In genomic region chr5:66769839-66770617, GRCh38 we compare ENCODE assay signal across 7 cellular contexts.
DNase-seq lines count a peak whose midpoint lies in the region; ATAC-seq and TF ChIP-seq lines count a peak whose summit lies in the region.

No MANE protein-coding gene starts in this region.

- H3K14ac ChIP-seq in neuronal stem cell (ENCODE audit: low read length) = no peak overlapping the region

- no peak overlapping the region for H2AFZ ChIP-seq in neuronal stem cell (ENCODE audit: low read length)

- no peak overlapping the region for H4K8ac ChIP-seq in neuronal stem cell (ENCODE audit: low read depth, low read length)

- H3K4me3 ChIP-seq in neuronal stem cell (ENCODE audit: low read length in 2 of 2) = no peak overlapping the region
- H3K4me3 ChIP-seq in body of pancreas = no peak overlapping the region

- ATAC-seq in body of pancreas = no peak

- no peak overlapping the region for H3K4ac ChIP-seq in neuronal stem cell (ENCODE audit: low read length)

- H3K9ac ChIP-seq in neuronal stem cell (ENCODE audit: low read depth, low read length, poor library complexity) = no peak overlapping the region

- H3K9me3 ChIP-seq in neuronal stem cell (replicated peaks in 1 of 2; ENCODE audit: control insufficient read depth in 2 of 2, insufficient read depth in 1 of 2, low read depth in 1 of 2, low read length in 2 of 2) (no peaks in the 10 kb centered on the region), body of pancreas (no peaks in the 10 kb centered on the region)

- WGBS in neuronal stem cell (ENCODE audit: extremely low coverage in 2 of 2, insufficient read length in 2 of 2, insufficient replicate concordance in 1 of 2), 2 donors = no CpG with 5 or more reads among the region's 8 CpGs
- 72 to 74% methylated on average over 8 of the region's 8 CpGs for WGBS in body of pancreas, 2 donors

- no peak overlapping the region for H3K27ac ChIP-seq in neuronal stem cell (replicated peaks; ENCODE audit: low read length)
- H3K27ac ChIP-seq in body of pancreas = no peak overlapping the region

- no peak overlapping the region for H2AK5ac ChIP-seq in neuronal stem cell (ENCODE audit: low read depth, low read length)

- H3K4me1 ChIP-seq in neuronal stem cell (ENCODE audit: control insufficient read depth in 2 of 2, insufficient read depth in 1 of 2, low read depth in 1 of 2, low read length in 2 of 2) = no peaks in the 10 kb centered on the region
- no peaks in the 10 kb centered on the region for H3K4me1 ChIP-seq in body of pancreas

- no peak overlapping the region for H4K91ac ChIP-seq in neuronal stem cell (ENCODE audit: low read depth, low read length, poor library complexity)

- H3K79me1 ChIP-seq in neuronal stem cell (ENCODE audit: low read depth, low read length) = no peaks in the 10 kb centered on the region

- peak; percentile 23 for DNase-seq in NCI-H146 (lab: John Stamatoyannopoulos, UW)
- peak; percentile 2 for DNase-seq in dermis blood vessel endothelial cell
- peak; percentile 18 for DNase-seq in neuronal stem cell (ENCODE audit: low spot score)
- no peak for DNase-seq in stimulated activated CD4-positive, alpha-beta T cell treated with anti-CD3 and anti-CD28 coated beads, Interleukin-4, amount 100 ng/mL, for 4 hours
- no peak for DNase-seq in UCSD-AML1 (lab: John Stamatoyannopoulos, UW; ENCODE audit: unreplicated experiment)
- no peak for DNase-seq in body of pancreas

- H3K27me3 ChIP-seq in neuronal stem cell (ENCODE audit: control insufficient read depth in 3 of 3, insufficient read depth in 3 of 3, low read depth in 1 of 3, low read length in 3 of 3) = no peaks in the 10 kb centered on the region
- H3K27me3 ChIP-seq in body of pancreas = no peaks in the 10 kb centered on the region

- H3K36me3 ChIP-seq in neuronal stem cell (replicated peaks in 1 of 2; ENCODE audit: control insufficient read depth in 2 of 2, insufficient read depth in 2 of 2, low read length in 2 of 2) (no peaks in the 10 kb centered on the region), body of pancreas (replicated peaks in 1 of 2; ENCODE audit: insufficient read depth in 1 of 2, low read depth in 2 of 2) (no peaks in the 10 kb centered on the region)

- H2BK15ac ChIP-seq in neuronal stem cell (ENCODE audit: low read length) = no peak overlapping the region

- intact Hi-C loops in body of pancreas (cut with DNase I) = no loop called here

- H3K18ac ChIP-seq in neuronal stem cell (ENCODE audit: low read length) = no peak overlapping the region

- TF ChIP-seq CTCF in GM12872 (IDR thresholded peaks at IDR 0.05; ENCODE audit: insufficient read depth, low read depth, low read length) = peak; percentile 40; the same call in 2 of the 3 replicates
- no peak for TF ChIP-seq CTCF in body of pancreas (IDR thresholded peaks at IDR 0.05)

- TF ChIP-seq POLR2A in body of pancreas (IDR thresholded peaks at IDR 0.05) = no peak

- H2BK120ac ChIP-seq in neuronal stem cell (ENCODE audit: low read depth, low read length) = no peak overlapping the region

- H3K4me2 ChIP-seq in neuronal stem cell (ENCODE audit: insufficient read depth, low read length, poor library complexity, severe bottlenecking) = no peak overlapping the region

- no peak overlapping the region for H2BK12ac ChIP-seq in neuronal stem cell (ENCODE audit: low read length)

- no peak overlapping the region for H2BK5ac ChIP-seq in neuronal stem cell (ENCODE audit: low read length)

- H3K23ac ChIP-seq in neuronal stem cell (ENCODE audit: low read depth, low read length, poor library complexity) = no peak overlapping the region

Comparison
In these comparisons a context has a peak if more than half of its experiments do, and no peak if none do; other contexts are left out.
1. DNase-seq: peak in NCI-H146 (single experiment), dermis blood vessel endothelial cell (single experiment) and neuronal stem cell (single experiment); none in stimulated activated CD4-positive, alpha-beta T cell treated with anti-CD3 and anti-CD28 coated beads, Interleukin-4, amount 100 ng/mL, for 4 hours (0 of 2), UCSD-AML1 (single experiment) and body of pancreas (0 of 4).